Comparison of ENCODE assay signal across 15 cellular contexts in the genomic region with DNA sequence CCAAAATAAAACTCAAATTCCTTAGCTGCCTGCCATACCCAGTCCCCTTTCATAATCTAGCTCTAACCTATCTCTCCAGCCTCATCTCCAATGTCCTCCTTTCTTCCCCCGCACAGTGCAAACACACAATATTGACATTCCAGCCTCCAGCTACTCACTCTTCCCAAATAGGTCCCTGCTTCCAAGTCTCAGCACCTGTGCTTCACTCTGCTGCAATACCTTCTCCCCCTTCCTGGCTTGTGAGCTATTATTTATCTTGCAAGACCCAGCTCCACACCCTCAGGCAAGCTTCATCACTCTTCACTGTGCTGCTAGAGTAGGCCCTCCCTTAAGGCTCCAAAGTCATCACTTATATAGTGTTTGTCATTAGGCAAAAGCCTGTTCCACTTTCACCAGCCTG. TPM values are rescaled to one million over a fixed set of nuclear protein-coding genes. Genes with fewer than 3 reads are reported as not detected.
DNase-seq lines count a peak whose midpoint lies in the region; FAIRE-seq and TF ChIP-seq lines count a peak whose summit lies in the region.
"Had no signal": no experiment of that assay in that cellular context is flagged by ENCODE, and none has a peak within 500 bp of the region (broad histone marks: within the 10 kb centered on the region; RNA-seq: fewer than 3 reads in every experiment).

No MANE protein-coding gene starts in this region.

- H3K4me3 ChIP-seq in H1 (ENCODE audit: extremely low read depth in 1 of 4, insufficient read depth in 2 of 4, low read depth in 3 of 4, low read length in 4 of 4): no peak overlapping the region
- H3K4me3 ChIP-seq: BLaER1, body of pancreas had no signal

- H3K56ac ChIP-seq in H1 (replicated peaks; ENCODE audit: insufficient read length, low read depth, low read length): no peak overlapping the region

- H4K5ac ChIP-seq in H1 (ENCODE audit: insufficient read length, low read depth, low read length): no peak overlapping the region

- no peaks in the 10 kb centered on the region for H3K27me3 Mint-ChIP-seq in nephron (ENCODE audit: low read depth)

- H3K79me2 ChIP-seq in H1 (ENCODE audit: control insufficient read depth in 1 of 2, insufficient read depth in 2 of 2, low read length in 2 of 2): peaks cover 36 to 95% of the 10 kb centered on the region in 2 experiments

- peak overlapping the region; percentile 62 for H3K18ac ChIP-seq in H1 (ENCODE audit: extremely low read depth, low read length)

- H2BK15ac ChIP-seq in H1 (ENCODE audit: low read length): no peak overlapping the region

- H3K79me1 ChIP-seq in H1 (ENCODE audit: low read depth, low read length): 0 out of 2 replicates have a peak, but pooled peaks cover 3% of the 10 kb centered on the region

- H3K4ac ChIP-seq in H1 (replicated peaks; ENCODE audit: insufficient read length, low read depth, low read length): no peak overlapping the region

- no peak for TF ChIP-seq POLR2A in H1 (IDR thresholded peaks at IDR 0.05; ENCODE audit: control extremely low read depth in 1 of 2, low read depth in 2 of 2, low read length in 2 of 2)

- H3K14ac ChIP-seq in H1 (ENCODE audit: insufficient read length): no peak overlapping the region

- TF ChIP-seq CTCF in H1 (IDR thresholded peaks at IDR 0.05; ENCODE audit: control extremely low read depth in 1 of 3, insufficient read depth in 1 of 3, low read depth in 1 of 3, low read length in 3 of 3): no peak
- no peak for TF ChIP-seq CTCF in nephron (IDR thresholded peaks at IDR 0.05; ENCODE audit: unreplicated experiment in 3 of 3)

- no peak overlapping the region for H2BK5ac ChIP-seq in H1 (ENCODE audit: low read depth, low read length)

- no peak overlapping the region for H2BK12ac ChIP-seq in H1 (ENCODE audit: low read depth, low read length)

- FAIRE-seq in H1 (lab: Jason Lieb, UNC): no peak
- FAIRE-seq: G401.6 had no signal

- H2AFZ ChIP-seq in H1 (ENCODE audit: low read length): no peak overlapping the region

- no peak overlapping the region for H4K91ac ChIP-seq in H1 (replicated peaks; ENCODE audit: insufficient read length, low read length)

- H3K27me3 ChIP-seq in H1 (replicated peaks in 1 of 4; ENCODE audit: control insufficient read depth in 3 of 4, extremely low read depth in 1 of 4, insufficient read depth in 3 of 4, low read length in 3 of 4): no peaks in the 10 kb centered on the region
- H3K27me3 ChIP-seq: BLaER1, body of pancreas, foreskin keratinocyte had no signal

- peak overlapping the region in 1 of 3 experiments; percentile 6 for H3K4me3 Mint-ChIP-seq in nephron
- H3K4me3 Mint-ChIP-seq: effector memory CD8-positive, alpha-beta T cell had no signal

- peak overlapping the region in 1 of 2 experiments; percentile 49; a peak in 2 of 4 replicates for H3K4me2 ChIP-seq in H1 (ENCODE audit: insufficient read depth in 1 of 2, low read depth in 2 of 2, low read length in 2 of 2)
- H3K4me2 ChIP-seq: BLaER1 had no signal

- peaks cover 18% of the 10 kb centered on the region for H3K36me3 Mint-ChIP-seq in nephron (ENCODE audit: low read depth)

- CTCF ChIA-PET in H1 (lab: Charles Lee; ENCODE audit: partially characterized antibody): interaction anchor here (1.2 kb wide), 1 partner anchor 10 kb away, joined by 4 read pairs; the partner anchor contains the start of gene PLPP3

- no peaks in the 10 kb centered on the region for H3K9me3 ChIP-seq in H1 (ENCODE audit: insufficient read depth in 2 of 2, low read depth in 1 of 2, low read length in 1 of 2)
- H3K9me3 ChIP-seq: BLaER1, body of pancreas had no signal

- no peak for TF ChIP-seq RAD21 in H1 (IDR thresholded peaks at IDR 0.05 in 1 of 2, conservative IDR thresholded peaks at IDR 0.05 in 1 of 2; ENCODE audit: low read depth in 2 of 2, low read length in 2 of 2)

- no peak overlapping the region for H4K8ac ChIP-seq in H1 (ENCODE audit: extremely low read depth, insufficient read depth, low read length)

- no peaks in the 10 kb centered on the region for H3K9me3 Mint-ChIP-seq in nephron

- H4K20me1 ChIP-seq in H1 (replicated peaks in 1 of 2; ENCODE audit: control insufficient read depth in 1 of 2, insufficient read depth in 2 of 2, low read length in 2 of 2): peaks cover 3 to 7% of the 10 kb centered on the region in 2 experiments
- H4K20me1 ChIP-seq: BLaER1 had no signal

- POLR2A ChIA-PET in H1 (lab: Charles Lee; ENCODE audit: partially characterized antibody): interaction anchor here (1.2 to 1.8 kb wide), 2 partner anchors 9 to 13 kb away, joined by 3 to 9 read pairs; partner anchors contain the start of gene PLPP3

- peak overlapping the region; percentile 3 to 68 (median 62) for H3K27ac Mint-ChIP-seq in nephron
- H3K27ac Mint-ChIP-seq: effector memory CD8-positive, alpha-beta T cell had no signal

- no peaks in the 10 kb centered on the region; a peak in 1 of 8 replicates for H3K36me3 ChIP-seq in H1 (ENCODE audit: control insufficient read depth in 2 of 4, insufficient read depth in 4 of 4, low read length in 3 of 4)
- H3K36me3 ChIP-seq: BLaER1 had no signal

- H3K23ac ChIP-seq in H1 (ENCODE audit: insufficient read length): no peak overlapping the region

- no peak for TF ChIP-seq EP300 in H1 (IDR thresholded peaks at IDR 0.05; ENCODE audit: borderline replicate concordance in 1 of 2, low read depth in 2 of 2, low read length in 2 of 2)

- peaks cover 65% of the 10 kb centered on the region for H3K4me1 Mint-ChIP-seq in nephron

- no peak overlapping the region for H2BK120ac ChIP-seq in H1 (replicated peaks; ENCODE audit: low read depth, low read length)

- H3K23me2 ChIP-seq in H1 (ENCODE audit: low read depth, low read length): no peaks in the 10 kb centered on the region

- peak overlapping the region; percentile 30; the same call in 1 of the 2 replicates for H2AK5ac ChIP-seq in H1 (ENCODE audit: low read depth, low read length)

- no peak overlapping the region for H2BK20ac ChIP-seq in H1 (ENCODE audit: low read length)

- peaks cover 4 to 40% (median 27%) of the 10 kb centered on the region in 4 experiments; a peak in 5 of 7 replicates for H3K4me1 ChIP-seq in H1 (replicated peaks in 1 of 4; ENCODE audit: control insufficient read depth in 3 of 4, insufficient read depth in 4 of 4, low read length in 3 of 4)
- H3K4me1 ChIP-seq: foreskin keratinocyte had no signal

- H3K9ac ChIP-seq in H1 (replicated peaks in 1 of 4; ENCODE audit: extremely low read depth in 1 of 4, low read depth in 3 of 4, low read length in 3 of 4): no peak overlapping the region
- H3K9ac ChIP-seq: BLaER1 had no signal

- peak; percentile 86 for DNase-seq in DMS53 (lab: John Stamatoyannopoulos, UW)
- DNase-seq in NCI-H2196 (lab: John Stamatoyannopoulos, UW; ENCODE audit: unreplicated experiment): peak; percentile 31
- DNase-seq in H1 (ENCODE audit: low read depth in 1 of 2, low spot score in 2 of 2): no peak
- no peak for DNase-seq in effector CD4-positive, alpha-beta T cell
- no peak for DNase-seq in C1 segment of cervical spinal cord (lab: John Stamatoyannopoulos, UW)
- DNase-seq in stimulated activated naive CD4-positive, alpha-beta T cell treated with Interleukin-2 at 50 U/mL for 16 hours (lab: John Stamatoyannopoulos, UW): no peak
- DNase-seq in COLO829 (ENCODE audit: low spot score): no peak
- DNase-seq: activated naive CD4-positive, alpha-beta T cell treated with anti-CD3 and anti-CD28 coated beads, Interleukin-2, amount 50 U/mL, for 16 hours; body of pancreas; effector memory CD8-positive, alpha-beta T cell; foreskin keratinocyte; NCI-H1930 had no signal

- H3K27ac ChIP-seq in H1 (ENCODE audit: low read depth, low read length): no peak overlapping the region
- H3K27ac ChIP-seq: BLaER1, foreskin keratinocyte had no signal

- 82% methylated on average over 1 of the region's 1 CpG; no CpG with 5 or more reads in 1 of the 2 experiments for WGBS in H1 (ENCODE audit: extremely low coverage in 1 of 2, insufficient coverage in 1 of 2, insufficient read length in 1 of 2, insufficient replicate concordance in 2 of 2, low coverage in 1 of 2, low lambda C conversion rate in 2 of 2, missing lambda C conversion rate in 1 of 2), 2 experiments

TF ChIP-seq in H1, 55 proteins besides CTCF, POLR2A, EP300 and RAD21:
- TF ChIP-seq TAF1 (IDR thresholded peaks at IDR 0.05; ENCODE audit: low read depth, low read length) (no peak), USF2 (IDR thresholded peaks at IDR 0.05; ENCODE audit: low read length) (no peak), MAFK (IDR thresholded peaks at IDR 0.05; ENCODE audit: low read depth, low read length) (no peak), CEBPB (IDR thresholded peaks at IDR 0.05; ENCODE audit: low read depth, low read length) (no peak), KDM1A (IDR thresholded peaks at IDR 0.05; ENCODE audit: borderline replicate concordance, low read length) (no peak), KDM5A (IDR thresholded peaks at IDR 0.05; ENCODE audit: low read length) (no peak), TCF12 (IDR thresholded peaks at IDR 0.05; ENCODE audit: low read depth, low read length) (no peak), CHD2 (IDR thresholded peaks at IDR 0.05; ENCODE audit: low read length) (no peak), NANOG (IDR thresholded peaks at IDR 0.05; ENCODE audit: insufficient read depth, low read depth, low read length, poor library complexity, severe bottlenecking) (no peak), ZNF274 (IDR thresholded peaks at IDR 0.05; ENCODE audit: borderline replicate concordance, extremely low read depth, low read length) (no peak), EGR1 (IDR thresholded peaks at IDR 0.05; ENCODE audit: borderline replicate concordance, low read depth, low read length) (no peak), POLR2AphosphoS5 (IDR thresholded peaks at IDR 0.05; ENCODE audit: low read depth, low read length) (no peak)
TF ChIP-seq in H1: peak in this region for 0.

RNA-seq across cellular contexts. Expression of gene PLPP3, which starts 9.7 kb away (rescaled TPM):
- 30.6 and 33.2 TPM in 2 replicates for total RNA-seq in H1 (2021; fragmentation: NEBNext Ultra II Directional; extraction: Animal tissue kit (Norgen Biotek cat#: 25700))
- polyA plus RNA-seq in H1 (2011; rRNA removed): 40.4 and 42.0 TPM in 2 replicates
- polyA plus RNA-seq in H1 (2011; cell fraction: cytosol; rRNA removed): 38.1 TPM
- polyA plus RNA-seq in H1 (2011; cell fraction: nucleus; rRNA removed): 53.1 TPM
- polyA plus RNA-seq in H1 (2012, experiment 1 of 2): 25.9 to 27.9 TPM (median 26.2 TPM) in 4 replicates
- polyA plus RNA-seq in H1 (2012, experiment 2 of 2): 7.0 TPM
- 66.2 TPM for polyA plus RNA-seq in H1 (2013, experiment 1 of 2)
- 62.3 TPM for polyA plus RNA-seq in H1 (2013, experiment 2 of 2)
- 55.8 and 62.3 TPM in 2 replicates for polyA minus RNA-seq in H1 (2011; rRNA and poly(A)+ RNA removed)
- 33.3 TPM for polyA minus RNA-seq in H1 (2011; cell fraction: cytosol; rRNA and poly(A)+ RNA removed)
- polyA minus RNA-seq in H1 (2011; cell fraction: nucleus; rRNA and poly(A)+ RNA removed): 80.3 TPM

Comparison
In these comparisons a context has a peak if more than half of its experiments do, and no peak if none do; other contexts are left out.
1. DNase-seq: peak in DMS53 (single experiment) and NCI-H2196 (single experiment); none in H1 (0 of 2), effector CD4-positive, alpha-beta T cell (single experiment), C1 segment of cervical spinal cord (0 of 14), stimulated activated naive CD4-positive, alpha-beta T cell treated with Interleukin-2 at 50 U/mL for 16 hours (single experiment) and COLO829 (single experiment).